In genomic region chr3:57007513-57008415, GRCh38 we compare ENCODE assay signal across 7 cellular contexts. TPM values are rescaled to one million over a fixed set of nuclear protein-coding genes. Genes with fewer than 3 reads are reported as not detected.
DNase-seq lines count a peak whose midpoint lies in the region; ATAC-seq lines count a peak whose summit lies in the region.

No MANE protein-coding gene starts in this region.

- peak overlapping the region in 2 of 3 donors; percentile 23 to 26 for H3K4me3 ChIP-seq in skeletal muscle tissue (ENCODE audit: low read length in 3 of 3)

- peak; percentile 89 for DNase-seq in HT1080 (ENCODE audit: low read depth)
- DNase-seq in activated T-cell treated with anti-CD3 and anti-CD28 coated beads, Interleukin-2, amount 50 U/mL, for 72 hours: peak; percentile 15 to 34
- DNase-seq in hepatic stellate cell (ENCODE audit: low spot score): peak; percentile 72
- no peak for DNase-seq in foreskin melanocyte

- peaks cover 22 to 40% (median 34%) of the 10 kb centered on the region in 3 donors for H3K4me1 ChIP-seq in skeletal muscle tissue (ENCODE audit: control insufficient read depth in 3 of 3, insufficient read depth in 3 of 3, low read length in 3 of 3)

- no peaks in the 10 kb centered on the region for H3K36me3 Mint-ChIP-seq in activated T-cell treated with anti-CD3 and anti-CD28 coated beads, Interleukin-2, amount 50 U/mL, for 72 hours (ENCODE audit: insufficient read depth in 2 of 2)

- H3K36me3 ChIP-seq in skeletal muscle tissue (ENCODE audit: control insufficient read depth in 3 of 3, insufficient read depth in 3 of 3, low read length in 3 of 3): no peaks in the 10 kb centered on the region

- H3K9me3 ChIP-seq in skeletal muscle tissue (ENCODE audit: control insufficient read depth in 3 of 3, low read length in 3 of 3): no peaks in the 10 kb centered on the region

- peak overlapping the region; percentile 40 to 41 for H3K4me3 Mint-ChIP-seq in activated T-cell treated with anti-CD3 and anti-CD28 coated beads, Interleukin-2, amount 50 U/mL, for 72 hours

- H3K27ac ChIP-seq in skeletal muscle tissue (ENCODE audit: low read depth, low read length): peak overlapping the region; percentile 73

- H3K9ac ChIP-seq in skeletal muscle tissue (ENCODE audit: low read depth in 1 of 3, low read length in 3 of 3): peak overlapping the region; percentile 45 to 66 (median 54)

- H3K27me3 ChIP-seq in skeletal muscle tissue (ENCODE audit: control insufficient read depth in 3 of 3, insufficient read depth in 3 of 3, low read length in 3 of 3): no peaks in the 10 kb centered on the region

- ATAC-seq in activated T-cell treated with anti-CD3 and anti-CD28 coated beads, Interleukin-2, amount 50 U/mL, for 72 hours (replicated peaks in 1 of 2): peak; percentile 66 to 78
- no peak for ATAC-seq in GM21367 (IDR thresholded peaks at IDR 0.05; ENCODE audit: unreplicated experiment)
- no peak for ATAC-seq in HG03342 (IDR thresholded peaks at IDR 0.05; ENCODE audit: unreplicated experiment)

- H3K27ac Mint-ChIP-seq in activated T-cell treated with anti-CD3 and anti-CD28 coated beads, Interleukin-2, amount 50 U/mL, for 72 hours: peak overlapping the region; percentile 79

- H3K9me3 Mint-ChIP-seq in activated T-cell treated with anti-CD3 and anti-CD28 coated beads, Interleukin-2, amount 50 U/mL, for 72 hours: no peaks in the 10 kb centered on the region

- H3K4me1 Mint-ChIP-seq in activated T-cell treated with anti-CD3 and anti-CD28 coated beads, Interleukin-2, amount 50 U/mL, for 72 hours (ENCODE audit: low read depth): peaks cover 5% of the 10 kb centered on the region

- peaks cover 6% of the 10 kb centered on the region for H3K27me3 Mint-ChIP-seq in activated T-cell treated with anti-CD3 and anti-CD28 coated beads, Interleukin-2, amount 50 U/mL, for 72 hours (ENCODE audit: low read depth)

RNA-seq across cellular contexts. Expression of gene SPATA12, which starts 52.7 kb away (rescaled TPM):
- total RNA-seq in HT1080 (2014; rRNA removed; shearing (Covaris generic)): 0.80 and 1.6 TPM in 2 replicates
- 0.99 and 1.1 TPM in 2 replicates for polyA plus RNA-seq in HT1080 (2015; cell fraction: cytosol; rRNA removed)
- 0.82 and 1.1 TPM in 2 replicates for polyA plus RNA-seq in HT1080 (2015; cell fraction: nucleus; rRNA removed)
- not detected for total RNA-seq in activated T-cell treated with anti-CD3 and anti-CD28 coated beads, Interleukin-2, amount 50 U/mL, for 72 hours
- not detected for total RNA-seq in skeletal muscle tissue

Comparison
In these comparisons a context has a peak if more than half of its experiments do, and no peak if none do; other contexts are left out.
1. ATAC-seq: peak in activated T-cell treated with anti-CD3 and anti-CD28 coated beads, Interleukin-2, amount 50 U/mL, for 72 hours (2 of 2); none in GM21367 (single experiment) and HG03342 (single experiment).